Comparison of ENCODE assay signal across 28 cellular contexts in genomic region chr7:35983585-35983984, GRCh38.
"Had no signal": no experiment of that assay in that cellular context is flagged by ENCODE, and none has a peak within 500 bp of the region (broad histone marks: within the 10 kb centered on the region; RNA-seq: fewer than 3 reads in every experiment).

No MANE protein-coding gene starts in this region.

- H3K9me3 Mint-ChIP-seq: activated CD4-positive, alpha-beta memory T cell treated with anti-CD3 and anti-CD28 coated beads for 36 hours; activated naive CD4-positive, alpha-beta T cell treated with anti-CD3 and anti-CD28 coated beads, Interleukin-2, amount 50 U/mL, for 72 hours; activated naive CD8-positive, alpha-beta T cell treated with anti-CD3 and anti-CD28 coated beads, Interleukin-2, amount 50 U/mL, for 24 hours; activated T-cell treated with anti-CD3 and anti-CD28 coated beads, Interleukin-2, amount 50 U/mL, for 4 hours; WTC11 had no signal

- H3K4me1 Mint-ChIP-seq: activated naive CD8-positive, alpha-beta T cell treated with anti-CD3 and anti-CD28 coated beads, Interleukin-2, amount 50 U/mL, for 24 hours had no signal

- H3K27ac Mint-ChIP-seq: activated CD4-positive, alpha-beta memory T cell treated with anti-CD3 and anti-CD28 coated beads for 36 hours; activated naive CD8-positive, alpha-beta T cell treated with anti-CD3 and anti-CD28 coated beads, Interleukin-2, amount 50 U/mL, for 24 hours; WTC11 had no signal

- H3K4me3 ChIP-seq: ascending aorta, body of pancreas, cardiac muscle cell, K562, Peyer's patch, SJCRH30 had no signal

- H3K36me3 Mint-ChIP-seq: activated CD4-positive, alpha-beta memory T cell treated with anti-CD3 and anti-CD28 coated beads for 36 hours; activated naive CD4-positive, alpha-beta T cell treated with anti-CD3 and anti-CD28 coated beads, Interleukin-2, amount 50 U/mL, for 72 hours; WTC11 had no signal

- ATAC-seq: activated naive CD4-positive, alpha-beta T cell treated with anti-CD3 and anti-CD28 coated beads, Interleukin-2, amount 50 U/mL, for 72 hours; activated naive CD8-positive, alpha-beta T cell treated with anti-CD3 and anti-CD28 coated beads, Interleukin-2, amount 50 U/mL, for 24 hours; activated T-cell treated with anti-CD3 and anti-CD28 coated beads, Interleukin-2, amount 50 U/mL, for 4 hours; body of pancreas; K562; WTC11 had no signal

- H3K4me3 Mint-ChIP-seq: activated CD4-positive, alpha-beta memory T cell treated with anti-CD3 and anti-CD28 coated beads for 36 hours; activated naive CD8-positive, alpha-beta T cell treated with anti-CD3 and anti-CD28 coated beads, Interleukin-2, amount 50 U/mL, for 24 hours; activated T-cell treated with anti-CD3 and anti-CD28 coated beads, Interleukin-2, amount 50 U/mL, for 4 hours; WTC11 had no signal

- DNase-seq: activated CD4-positive, alpha-beta memory T cell treated with anti-CD3 and anti-CD28 coated beads for 36 hours; activated CD4-positive, alpha-beta T cell treated with anti-CD3 and anti-CD28 coated beads for 48 hours; activated CD4-positive, CD25-positive, alpha-beta regulatory T cell treated with anti-CD3 and anti-CD28 coated beads, Interleukin-2, amount 50 U/mL, for 72 hours; activated CD8-positive, alpha-beta memory T cell treated with anti-CD3 and anti-CD28 coated beads for 24 hours; activated effector memory CD4-positive, alpha-beta T cell treated with anti-CD3 and anti-CD28 coated beads, Interleukin-2, amount 50 U/mL, for 16 hours; activated naive CD4-positive, alpha-beta T cell treated with Interleukin-2 at 50 U/mL for 16 hours; activated naive CD8-positive, alpha-beta T cell treated with anti-CD3 and anti-CD28 coated beads, Interleukin-2, amount 50 U/mL, for 24 hours; activated T-cell treated with anti-CD3 and anti-CD28 coated beads, Interleukin-2, amount 50 U/mL, for 4 hours; amniotic stem cell; body of pancreas; Karpas-422; NCI-H1105 treated with DMSO at 0.1 percent for 48 hours; NCI-H1436 treated with DMSO at 0.1 percent for 48 hours; NCI-H187; NCI-H2081; NCI-H510A treated with DMSO at 0.1 percent for 48 hours; NCI-H69; NK-92 treated with Interleukin-12 subunit alpha and Interleukin-12 subunit beta, amount 100 ng/mL, for 24 hours; Peyer's patch; Right ventricle myocardium superior; SJCRH30; SK-N-SH; T-helper 1 cell had no signal
